9 cellular contexts compared by ENCODE assay signal in genomic region chr10:60351191-60351853, GRCh38. TPM values are rescaled to one million over a fixed set of nuclear protein-coding genes. Genes with fewer than 3 reads are reported as not detected.
DNase-seq lines count a peak whose midpoint lies in the region; ATAC-seq and TF ChIP-seq lines count a peak whose summit lies in the region.
"Had no signal": no experiment of that assay in that cellular context is flagged by ENCODE, and none has a peak within 500 bp of the region (broad histone marks: within the 10 kb centered on the region; RNA-seq: fewer than 3 reads in every experiment).

No MANE protein-coding gene starts in this region.

- H3K4me3 ChIP-seq in Peyer's patch, result no peak overlapping the region

- no peaks in the 10 kb centered on the region for H3K27me3 ChIP-seq in Peyer's patch

- DNase-seq in DMS 273 (lab: John Stamatoyannopoulos, UW; ENCODE audit: unreplicated experiment) (peak; percentile 60), DMS 273 treated with DMSO at 0.1 percent for 48 hours (lab: John Stamatoyannopoulos, UW) (no peak), Peyer's patch (peak in 2 of 3 donors; percentile 65 to 68), NOMO-1 (lab: John Stamatoyannopoulos, UW; ENCODE audit: unreplicated experiment in 2 of 2) (no peak), left colon (no peak)
- peak; percentile 64 for DNase-seq in stimulated activated naive B cell treated with anti-CD40 and anti-IgM and Interleukin-4, amounts not matched to agents 10 μg/mL and 1 μg/mL and 100 μg/mL, for 72 hours
- DNase-seq in activated CD8-positive, alpha-beta T cell treated with anti-CD3 and anti-CD28 coated beads, Interleukin-2, amount 10 ng/mL, durations not matched to agents 7 days and 5 days, result no peak

- peaks cover 0 to 1% of the 10 kb centered on the region in 2 donors for H3K9me3 Mint-ChIP-seq in stimulated activated naive B cell treated with anti-CD40 and anti-IgM and Interleukin-4, amounts not matched to agents 10 μg/mL and 1 μg/mL and 100 μg/mL, for 72 hours
- H3K9me3 Mint-ChIP-seq in activated CD8-positive, alpha-beta T cell treated with anti-CD3 and anti-CD28 coated beads, Interleukin-2, amount 10 ng/mL, durations not matched to agents 7 days and 5 days (ENCODE audit: insufficient read depth), result no peaks in the 10 kb centered on the region

- peaks cover 30 to 65% of the 10 kb centered on the region in 2 donors for H3K4me1 Mint-ChIP-seq in stimulated activated naive B cell treated with anti-CD40 and anti-IgM and Interleukin-4, amounts not matched to agents 10 μg/mL and 1 μg/mL and 100 μg/mL, for 72 hours
- H3K4me1 Mint-ChIP-seq in activated CD8-positive, alpha-beta T cell treated with anti-CD3 and anti-CD28 coated beads, Interleukin-2, amount 10 ng/mL, durations not matched to agents 7 days and 5 days (ENCODE audit: low read depth), result no peaks in the 10 kb centered on the region

- POLR2A ChIA-PET in activated CD8-positive, alpha-beta T cell treated with anti-CD3 and anti-CD28 coated beads, Interleukin-2, amount 10 ng/mL, durations not matched to agents 7 days and 5 days (lab: Charles Lee), result no interaction called here

- peak overlapping the region; percentile 90 for H3K27ac Mint-ChIP-seq in stimulated activated naive B cell treated with anti-CD40 and anti-IgM and Interleukin-4, amounts not matched to agents 10 μg/mL and 1 μg/mL and 100 μg/mL, for 72 hours
- H3K27ac Mint-ChIP-seq in activated CD8-positive, alpha-beta T cell treated with anti-CD3 and anti-CD28 coated beads, Interleukin-2, amount 10 ng/mL, durations not matched to agents 7 days and 5 days, result no peak overlapping the region

- CTCF ChIA-PET in activated CD8-positive, alpha-beta T cell treated with anti-CD3 and anti-CD28 coated beads, Interleukin-2, amount 10 ng/mL, durations not matched to agents 7 days and 5 days (lab: Charles Lee), result no interaction called here

- H3K36me3 Mint-ChIP-seq in stimulated activated naive B cell treated with anti-CD40 and anti-IgM and Interleukin-4, amounts not matched to agents 10 μg/mL and 1 μg/mL and 100 μg/mL, for 72 hours, result no peaks in the 10 kb centered on the region
- no peaks in the 10 kb centered on the region for H3K36me3 Mint-ChIP-seq in activated CD8-positive, alpha-beta T cell treated with anti-CD3 and anti-CD28 coated beads, Interleukin-2, amount 10 ng/mL, durations not matched to agents 7 days and 5 days (ENCODE audit: low read depth)

- ATAC-seq in HG02938 (IDR thresholded peaks at IDR 0.05; ENCODE audit: unreplicated experiment) (peak; percentile 55), left colon (no peak)
- peak; percentile 94 to 98 for ATAC-seq in stimulated activated naive B cell treated with anti-CD40 and anti-IgM and Interleukin-4, amounts not matched to agents 10 μg/mL and 1 μg/mL and 100 μg/mL, for 72 hours (replicated peaks)
- no peak for ATAC-seq in activated CD8-positive, alpha-beta T cell treated with anti-CD3 and anti-CD28 coated beads, Interleukin-2, amount 10 ng/mL, durations not matched to agents 7 days and 5 days

- no peaks in the 10 kb centered on the region for H3K36me3 ChIP-seq in Peyer's patch

- TF ChIP-seq CTCF in Peyer's patch (IDR thresholded peaks at IDR 0.05), result no peak

- peak overlapping the region; percentile 29 to 72 for H3K4me3 Mint-ChIP-seq in stimulated activated naive B cell treated with anti-CD40 and anti-IgM and Interleukin-4, amounts not matched to agents 10 μg/mL and 1 μg/mL and 100 μg/mL, for 72 hours
- H3K4me3 Mint-ChIP-seq in activated CD8-positive, alpha-beta T cell treated with anti-CD3 and anti-CD28 coated beads, Interleukin-2, amount 10 ng/mL, durations not matched to agents 7 days and 5 days, result no peak overlapping the region

- H3K27ac ChIP-seq in Peyer's patch, result peak overlapping the region in 2 of 4 donors; percentile 3 to 55
- H3K27ac ChIP-seq: 22Rv1 had no signal

- TF ChIP-seq POLR2A in Peyer's patch (IDR thresholded peaks at IDR 0.05), result no peak

- H3K27me3 Mint-ChIP-seq in stimulated activated naive B cell treated with anti-CD40 and anti-IgM and Interleukin-4, amounts not matched to agents 10 μg/mL and 1 μg/mL and 100 μg/mL, for 72 hours, result no peaks in the 10 kb centered on the region
- H3K27me3 Mint-ChIP-seq in activated CD8-positive, alpha-beta T cell treated with anti-CD3 and anti-CD28 coated beads, Interleukin-2, amount 10 ng/mL, durations not matched to agents 7 days and 5 days (ENCODE audit: low read depth), result no peaks in the 10 kb centered on the region

- intact Hi-C loops in left colon (cut with DNase I, micrococcal nuclease), result no loop called here

- H3K4me1 ChIP-seq in Peyer's patch, result peaks cover 0 to 3% (median 0%) of the 10 kb centered on the region in 4 donors

- H3K9me3 ChIP-seq in Peyer's patch, result no peaks in the 10 kb centered on the region

RNA-seq across cellular contexts. Expression of gene ANK3, which starts 38.4 kb away (rescaled TPM):
- total RNA-seq in Peyer's patch, result 100 to 1,000 TPM; 118 to 161 (median 151) TPM
- 100 to 1,000 TPM in 1 of 2 donors, 10 to 100 TPM in 1; 95.4 to 103 TPM for total RNA-seq in left colon
- total RNA-seq in activated CD8-positive, alpha-beta T cell treated with anti-CD3 and anti-CD28 coated beads, Interleukin-2, amount 10 ng/mL, durations not matched to agents 7 days and 5 days, result 1 to 10 TPM; 4.5 to 5.3 TPM

Comparison
In these comparisons a context has a peak if more than half of its experiments do, and no peak if none do; other contexts are left out.
1. DNase-seq: peak in DMS 273 (single experiment), Peyer's patch (2 of 3) and stimulated activated naive B cell treated with anti-CD40 and anti-IgM and Interleukin-4, amounts not matched to agents 10 μg/mL and 1 μg/mL and 100 μg/mL, for 72 hours (single experiment); none in DMS 273 treated with DMSO at 0.1 percent for 48 hours (single experiment), NOMO-1 (0 of 2), left colon (0 of 2) and activated CD8-positive, alpha-beta T cell treated with anti-CD3 and anti-CD28 coated beads, Interleukin-2, amount 10 ng/mL, durations not matched to agents 7 days and 5 days (single experiment).
2. ATAC-seq: peak in HG02938 (single experiment) and stimulated activated naive B cell treated with anti-CD40 and anti-IgM and Interleukin-4, amounts not matched to agents 10 μg/mL and 1 μg/mL and 100 μg/mL, for 72 hours (2 of 2); none in left colon (single experiment) and activated CD8-positive, alpha-beta T cell treated with anti-CD3 and anti-CD28 coated beads, Interleukin-2, amount 10 ng/mL, durations not matched to agents 7 days and 5 days (single experiment).
3. RNA of gene ANK3, which starts 38.4 kb away (total RNA-seq): 118 to 161 TPM in Peyer's patch and 95.4 to 103 TPM in left colon; 4.5 to 5.3 TPM in activated CD8-positive, alpha-beta T cell treated with anti-CD3 and anti-CD28 coated beads, Interleukin-2, amount 10 ng/mL, durations not matched to agents 7 days and 5 days; every median in the first group is over 10 times any median in the second.